14 cellular contexts compared by ENCODE assay signal in the genomic region with DNA sequence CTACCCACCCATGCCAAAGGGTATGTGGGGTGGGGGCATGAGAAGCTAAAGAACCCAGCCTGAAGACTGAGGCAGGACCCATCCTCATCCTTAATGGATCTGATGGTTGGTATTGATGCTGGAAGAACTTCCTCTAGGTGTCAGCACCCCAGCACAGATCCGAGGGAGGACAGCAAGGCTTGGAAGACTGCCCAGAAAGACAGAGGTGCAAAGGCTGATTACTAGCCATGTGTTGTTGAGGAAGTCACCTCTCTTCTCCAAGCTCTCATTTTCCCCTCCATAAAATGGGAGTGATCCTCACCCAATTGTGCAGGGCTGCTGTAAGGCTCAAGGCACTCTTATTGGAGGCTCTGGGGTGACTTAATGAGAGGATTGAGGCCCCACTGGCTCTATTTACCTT.
DNase-seq lines count a peak whose midpoint lies in the region; ATAC-seq and TF ChIP-seq lines count a peak whose summit lies in the region.
"Had no signal": no experiment of that assay in that cellular context is flagged by ENCODE, and none has a peak within 500 bp of the region (broad histone marks: within the 10 kb centered on the region; RNA-seq: fewer than 3 reads in every experiment).

No MANE protein-coding gene starts in this region.

- DNase-seq in DMS 273 treated with DMSO at 0.1 percent for 48 hours (lab: John Stamatoyannopoulos, UW): peak; percentile 12
- peak; percentile 34 for DNase-seq in HT-29 (ENCODE audit: low spot score)
- DNase-seq in mammary epithelial cell: peak; percentile 18
- no peak for DNase-seq in T-helper 9 cell
- no peak for DNase-seq in activated naive CD4-positive, alpha-beta T cell treated with Interleukin-2 at 50 U/mL for 16 hours
- DNase-seq: activated naive CD4-positive, alpha-beta T cell treated with anti-CD3 and anti-CD28 coated beads, Interleukin-2, amount 50 U/mL, for 16 hours; AML-193; colonic mucosa; NCI-H2029 treated with DMSO at 0.1 percent for 48 hours; NCI-H748 treated with DMSO at 0.1 percent for 48 hours had no signal

- BruUV-seq in mammary epithelial cell (replicated peaks; lab: Mats Ljungman, UMichigan): no TSS peak

- H3K4me1 ChIP-seq in mammary epithelial cell (ENCODE audit: insufficient read depth, low read length): no peaks in the 10 kb centered on the region
- H3K4me1 ChIP-seq in liver (ENCODE audit: control insufficient read depth in 4 of 4, insufficient read depth in 4 of 4, low read length in 3 of 4): no peaks in the 10 kb centered on the region
- H3K4me1 ChIP-seq: colonic mucosa had no signal

- dilution Hi-C loops in mammary epithelial cell (cut with HindIII; ENCODE audit: low sequenced_read_pairs): no loop called here

- intact Hi-C loops in mammary epithelial cell (cut with micrococcal nuclease): no loop called here

- no peak for ATAC-seq in GM18517 (IDR thresholded peaks at IDR 0.05; ENCODE audit: unreplicated experiment)
- ATAC-seq: natural killer cell treated with Interleukin-12 subunit alpha and Interleukin-12 subunit beta and Interleukin-15 and Interleukin-18, amount 100 ng/mL, for 72 hours had no signal

- H3K4me3 ChIP-seq in mammary epithelial cell (replicated peaks in 1 of 3; ENCODE audit: insufficient read depth in 1 of 3, low read depth in 2 of 3, low read length in 3 of 3) (no peak overlapping the region), liver (ENCODE audit: low read depth in 1 of 3, low read length in 3 of 3) (no peak overlapping the region)
- H3K4me3 ChIP-seq: colonic mucosa, lung had no signal

- 14% methylated on average over 1 of the region's 1 CpG for WGBS in mammary epithelial cell (ENCODE audit: low coverage, missing lambda C conversion rate)
- 11% methylated on average over 1 of the region's 1 CpG for WGBS in liver

- H3K9ac ChIP-seq in mammary epithelial cell (ENCODE audit: insufficient read depth, low read length) (no peak overlapping the region), liver (ENCODE audit: low read depth in 1 of 2, low read length in 2 of 2) (no peak overlapping the region)

- in situ Hi-C loops in mammary epithelial cell (cut with MboI; ENCODE audit: low sequenced_read_pairs in 2 of 2): no loop called here

- H3K9me3 ChIP-seq in mammary epithelial cell (replicated peaks; ENCODE audit: insufficient read depth, low read length) (no peaks in the 10 kb centered on the region), liver (ENCODE audit: control insufficient read depth in 4 of 4, low read length in 3 of 4) (no peaks in the 10 kb centered on the region)
- H3K9me3 ChIP-seq: colonic mucosa had no signal

- H3K36me3 ChIP-seq in mammary epithelial cell (ENCODE audit: insufficient read depth, low read length): no peaks in the 10 kb centered on the region
- H3K36me3 ChIP-seq in liver (ENCODE audit: control insufficient read depth in 4 of 4, insufficient read depth in 3 of 4, low read depth in 1 of 4, low read length in 3 of 4): no peaks in the 10 kb centered on the region
- H3K36me3 ChIP-seq: colonic mucosa had no signal

- TF ChIP-seq RAD21 in liver (IDR thresholded peaks at IDR 0.05): peak; percentile 32 to 35

- no peaks in the 10 kb centered on the region for H3K79me2 ChIP-seq in mammary epithelial cell (ENCODE audit: insufficient read depth, low read length)

- H4K20me1 ChIP-seq in mammary epithelial cell (ENCODE audit: insufficient read depth, low read length): no peaks in the 10 kb centered on the region

- H3K27ac ChIP-seq in mammary epithelial cell (ENCODE audit: insufficient read depth, low read depth, low read length) (no peak overlapping the region), liver (ENCODE audit: low read depth in 1 of 2, low read length in 2 of 2) (no peak overlapping the region)
- H3K27ac ChIP-seq: colonic mucosa had no signal

- peak in 1 of 2 donors; percentile 33 for TF ChIP-seq CTCF in mammary epithelial cell (conservative IDR thresholded peaks at IDR 0.05 in 1 of 2, IDR thresholded peaks at IDR 0.05 in 1 of 2; ENCODE audit: extremely low read depth in 1 of 2, insufficient read depth in 1 of 2, low read depth in 1 of 2, low read length in 2 of 2)
- TF ChIP-seq CTCF in liver (IDR thresholded peaks at IDR 0.05; ENCODE audit: low read depth, low read length, missing input control): no peak

- no peaks in the 10 kb centered on the region for H3K27me3 ChIP-seq in mammary epithelial cell (ENCODE audit: insufficient read depth, low read length)
- no peaks in the 10 kb centered on the region for H3K27me3 ChIP-seq in liver (ENCODE audit: control insufficient read depth in 4 of 4, insufficient read depth in 4 of 4, low read length in 3 of 4)
- H3K27me3 ChIP-seq: colonic mucosa had no signal

- no peak overlapping the region for H2AFZ ChIP-seq in mammary epithelial cell (ENCODE audit: low read depth, low read length)

- CTCF ChIA-PET in mammary epithelial cell (lab: Charles Lee; ENCODE audit: low non-redundant PET): no interaction called here

- no peak overlapping the region for H3K4me2 ChIP-seq in mammary epithelial cell (ENCODE audit: insufficient read depth, low read depth, low read length)

TF ChIP-seq in liver, 16 proteins besides CTCF, POLR2A, EP300 and RAD21:
- TF ChIP-seq EGR1 (IDR thresholded peaks at IDR 0.05; ENCODE audit: low read depth in 2 of 2): no peak
- peak in 1 of 2 donors; percentile 8 for TF ChIP-seq HNF4A (conservative IDR thresholded peaks at IDR 0.05)

Comparison
In these comparisons a context has a peak if more than half of its experiments do, and no peak if none do; other contexts are left out.
1. DNase-seq: peak in DMS 273 treated with DMSO at 0.1 percent for 48 hours (single experiment), HT-29 (single experiment) and mammary epithelial cell (single experiment); none in T-helper 9 cell (single experiment) and activated naive CD4-positive, alpha-beta T cell treated with Interleukin-2 at 50 U/mL for 16 hours (single experiment).